Comparison of ENCODE assay signal across 27 cellular contexts in the genomic region with DNA sequence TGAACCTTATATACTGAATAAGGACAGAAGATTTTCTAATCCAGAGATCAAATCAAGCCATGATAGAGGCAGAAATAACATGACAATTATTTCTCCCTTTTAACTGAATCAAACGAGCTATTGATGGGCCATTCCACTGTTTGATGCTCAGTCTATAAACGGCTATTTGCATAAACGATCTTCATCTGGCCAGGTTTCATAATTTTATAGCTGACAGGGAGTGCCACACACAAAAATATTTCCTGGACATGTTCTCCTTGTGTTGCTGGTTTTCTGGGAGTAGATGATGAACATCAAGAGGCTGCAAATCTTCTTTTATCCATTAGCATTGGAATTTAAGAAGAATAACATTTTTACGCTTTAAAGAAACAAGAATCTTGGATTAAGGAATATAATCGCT.
"Had no signal": no experiment of that assay in that cellular context is flagged by ENCODE, and none has a peak within 500 bp of the region (broad histone marks: within the 10 kb centered on the region; RNA-seq: fewer than 3 reads in every experiment).

No MANE protein-coding gene starts in this region.

- H3K27ac Mint-ChIP-seq: natural killer cell treated with Interleukin-12 subunit alpha and Interleukin-12 subunit beta and Interleukin-15 and Interleukin-18, amount 100 ng/mL, for 72 hours; nephron progenitor cell; stimulated activated effector memory CD8-positive, alpha-beta T cell treated with anti-CD3 and anti-CD28 coated beads, Interleukin-12 subunit alpha, Interleukin-12 subunit beta, amount 100 ng/mL, for 72 hours; stimulated activated naive B cell treated with anti-CD40 and anti-IgM and Interleukin-4, amounts not matched to agents 10 μg/mL and 1 μg/mL and 100 μg/mL, for 72 hours; stimulated activated naive CD8-positive, alpha-beta T cell treated with anti-CD3 and anti-CD28 coated beads, Interleukin-15, Interleukin-2, amounts not matched to agents 100 ng/mL and 50 ng/mL, for 24 hours had no signal

- H3K4me1 ChIP-seq: pancreas, psoas muscle, right lobe of liver, sigmoid colon, stomach, thyroid gland, tibial nerve, upper lobe of left lung, vagina had no signal

- H3K36me3 Mint-ChIP-seq: natural killer cell treated with Interleukin-12 subunit alpha and Interleukin-12 subunit beta and Interleukin-15 and Interleukin-18, amount 100 ng/mL, for 72 hours; stimulated activated effector memory CD8-positive, alpha-beta T cell treated with anti-CD3 and anti-CD28 coated beads, Interleukin-12 subunit alpha, Interleukin-12 subunit beta, amount 100 ng/mL, for 72 hours; stimulated activated naive B cell treated with anti-CD40 and anti-IgM and Interleukin-4, amounts not matched to agents 10 μg/mL and 1 μg/mL and 100 μg/mL, for 72 hours had no signal

- DNase-seq: nephron progenitor cell; nucleus accumbens; pancreas; psoas muscle; right cardiac atrium; right lobe of liver; sigmoid colon; small intestine; stimulated activated CD4-positive, alpha-beta T cell treated with anti-CD3 and anti-CD28 coated beads, Interleukin-15, amount 100 ng/mL, for 24 hours; stimulated activated CD4-positive, alpha-beta T cell treated with anti-CD3 and anti-CD28 coated beads, Interleukin-2, amount 100 ng/mL, for 24 hours; stimulated activated CD4-positive, alpha-beta T cell treated with anti-CD3 and anti-CD28 coated beads, Interleukin-2, amount 100 ng/mL, for 48 hours; stimulated activated CD4-positive, alpha-beta T cell treated with anti-CD3 and anti-CD28 coated beads, Interleukin-4, amount 100 ng/mL, for 24 hours; stimulated activated naive B cell treated with anti-CD40 and anti-IgM and Interleukin-4, amounts not matched to agents 10 μg/mL and 1 μg/mL and 100 μg/mL, for 72 hours; stimulated activated naive CD4-positive, alpha-beta T cell treated with Interleukin-2 at 50 U/mL for 16 hours; stomach; thyroid gland; trophoblast cell had no signal

- H3K4me3 ChIP-seq: pancreas, psoas muscle, right lobe of liver, sigmoid colon, stomach, thoracic aorta, thyroid gland, tibial nerve, upper lobe of left lung, vagina had no signal

- H3K9me3 Mint-ChIP-seq: stimulated activated effector memory CD8-positive, alpha-beta T cell treated with anti-CD3 and anti-CD28 coated beads, Interleukin-12 subunit alpha, Interleukin-12 subunit beta, amount 100 ng/mL, for 72 hours had no signal

- H3K36me3 ChIP-seq: neutrophil, pancreas, right lobe of liver, sigmoid colon, stomach, thoracic aorta, thyroid gland, tibial nerve, upper lobe of left lung, vagina had no signal

- H3K27ac ChIP-seq: neutrophil, pancreas, psoas muscle, right lobe of liver, sigmoid colon, stomach, thoracic aorta, thyroid gland, tibial nerve, upper lobe of left lung, vagina had no signal

- H3K27me3 Mint-ChIP-seq: stimulated activated naive B cell treated with anti-CD40 and anti-IgM and Interleukin-4, amounts not matched to agents 10 μg/mL and 1 μg/mL and 100 μg/mL, for 72 hours; stimulated activated naive CD8-positive, alpha-beta T cell treated with anti-CD3 and anti-CD28 coated beads, Interleukin-15, Interleukin-2, amounts not matched to agents 100 ng/mL and 50 ng/mL, for 24 hours had no signal

- H3K27me3 ChIP-seq: neutrophil, pancreas, right lobe of liver, sigmoid colon, stomach, thyroid gland, tibial nerve, upper lobe of left lung, vagina had no signal

- ATAC-seq: natural killer cell treated with Interleukin-12 subunit alpha and Interleukin-12 subunit beta and Interleukin-15 and Interleukin-18, amount 100 ng/mL, for 72 hours; pancreas; psoas muscle; right cardiac atrium; right lobe of liver; stimulated activated effector memory CD8-positive, alpha-beta T cell treated with anti-CD3 and anti-CD28 coated beads, Interleukin-12 subunit alpha, Interleukin-12 subunit beta, amount 100 ng/mL, for 72 hours; stimulated activated naive B cell treated with anti-CD40 and anti-IgM and Interleukin-4, amounts not matched to agents 10 μg/mL and 1 μg/mL and 100 μg/mL, for 72 hours had no signal

- H3K4me1 Mint-ChIP-seq: nephron progenitor cell; neural crest cell; stimulated activated effector memory CD8-positive, alpha-beta T cell treated with anti-CD3 and anti-CD28 coated beads, Interleukin-12 subunit alpha, Interleukin-12 subunit beta, amount 100 ng/mL, for 72 hours had no signal

- FAIRE-seq: pancreas, small intestine, urothelium cell line had no signal

- H3K9me3 ChIP-seq: neutrophil, pancreas, psoas muscle, right lobe of liver, sigmoid colon, stomach, thoracic aorta, thyroid gland, vagina had no signal

- H3K4me3 Mint-ChIP-seq: natural killer cell treated with Interleukin-12 subunit alpha and Interleukin-12 subunit beta and Interleukin-15 and Interleukin-18, amount 100 ng/mL, for 72 hours; nephron progenitor cell; neural crest cell; stimulated activated effector memory CD8-positive, alpha-beta T cell treated with anti-CD3 and anti-CD28 coated beads, Interleukin-12 subunit alpha, Interleukin-12 subunit beta, amount 100 ng/mL, for 72 hours; stimulated activated naive B cell treated with anti-CD40 and anti-IgM and Interleukin-4, amounts not matched to agents 10 μg/mL and 1 μg/mL and 100 μg/mL, for 72 hours; stimulated activated naive CD8-positive, alpha-beta T cell treated with anti-CD3 and anti-CD28 coated beads, Interleukin-15, Interleukin-2, amounts not matched to agents 100 ng/mL and 50 ng/mL, for 24 hours had no signal
